Comparison of ENCODE assay signal across 13 cellular contexts in the genomic region with DNA sequence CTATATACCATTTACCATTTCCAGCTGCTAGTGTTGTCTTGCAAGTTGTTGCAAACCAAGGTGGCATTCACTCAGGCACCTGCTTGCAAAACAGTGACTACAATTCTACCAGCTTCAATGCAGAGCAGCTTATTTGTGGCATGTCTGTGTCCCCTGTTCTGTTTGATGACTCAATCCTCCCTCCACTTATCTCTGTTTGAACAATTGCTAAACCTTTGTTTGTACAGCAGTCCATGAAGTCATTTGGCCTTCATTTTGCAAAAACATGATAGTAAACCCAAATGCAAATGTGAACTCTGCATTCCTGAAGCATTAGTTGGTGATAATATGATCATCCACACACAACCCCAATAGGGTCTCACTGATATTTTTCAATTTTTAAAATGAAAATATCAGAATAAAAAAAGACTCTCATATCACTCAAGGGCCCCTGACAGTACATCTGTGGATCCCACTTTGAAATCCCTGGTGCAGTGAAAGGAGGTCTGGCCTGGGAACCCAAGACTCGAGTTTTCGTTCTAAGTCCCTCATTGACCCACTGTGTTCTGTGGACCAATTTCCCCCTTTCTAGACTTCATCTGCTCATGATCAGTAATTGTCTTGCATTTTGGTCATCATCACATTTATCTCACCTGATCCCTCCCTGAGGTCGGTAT.
DNase-seq lines count a peak whose midpoint lies in the region; ATAC-seq and TF ChIP-seq lines count a peak whose summit lies in the region.
"Had no signal": no experiment of that assay in that cellular context is flagged by ENCODE, and none has a peak within 500 bp of the region (broad histone marks: within the 10 kb centered on the region; RNA-seq: fewer than 3 reads in every experiment).

No MANE protein-coding gene starts in this region.

- no peaks in the 10 kb centered on the region for H3K36me3 Mint-ChIP-seq in CD4-positive, alpha-beta memory T cell
- no peaks in the 10 kb centered on the region for H3K36me3 Mint-ChIP-seq in activated naive CD8-positive, alpha-beta T cell treated with anti-CD3 and anti-CD28 coated beads, Interleukin-2, amount 50 U/mL, for 24 hours (ENCODE audit: low read depth)
- H3K36me3 Mint-ChIP-seq: activated naive CD4-positive, alpha-beta T cell treated with anti-CD3 and anti-CD28 coated beads, Interleukin-2, amount 50 U/mL, for 72 hours; CD8-positive, alpha-beta T cell had no signal

- H2AFZ ChIP-seq in fibroblast of lung (ENCODE audit: low read length) = no peak overlapping the region

- H3K4me3 ChIP-seq in left ventricle myocardium inferior (no peak overlapping the region), fibroblast of lung (replicated peaks in 1 of 4; ENCODE audit: control extremely low read depth in 1 of 4, insufficient read depth in 1 of 4, low read depth in 3 of 4, low read length in 4 of 4) (no peak overlapping the region)
- H3K4me3 ChIP-seq in CD4-positive, alpha-beta memory T cell (ENCODE audit: low read length in 2 of 2) = no peak overlapping the region
- H3K4me3 ChIP-seq: spleen, tibial artery had no signal

- H3K4me3 Mint-ChIP-seq in CD4-positive, alpha-beta memory T cell = no peak overlapping the region
- H3K4me3 Mint-ChIP-seq in activated naive CD8-positive, alpha-beta T cell treated with anti-CD3 and anti-CD28 coated beads, Interleukin-2, amount 50 U/mL, for 24 hours = no peak overlapping the region
- H3K4me3 Mint-ChIP-seq: CD8-positive, alpha-beta T cell had no signal

- H3K9me3 ChIP-seq in left ventricle myocardium inferior (replicated peaks) (no peaks in the 10 kb centered on the region), fibroblast of lung (ENCODE audit: control insufficient read depth, insufficient read depth, low read depth, low read length) (no peaks in the 10 kb centered on the region)
- no peaks in the 10 kb centered on the region for H3K9me3 ChIP-seq in CD4-positive, alpha-beta memory T cell (ENCODE audit: control insufficient read depth in 1 of 2, low read length in 2 of 2)
- H3K9me3 ChIP-seq: spleen, tibial artery had no signal

- H3K36me3 ChIP-seq in left ventricle myocardium inferior = no peaks in the 10 kb centered on the region
- no peaks in the 10 kb centered on the region for H3K36me3 ChIP-seq in fibroblast of lung (ENCODE audit: control insufficient read depth, insufficient read depth, low read length)
- no peaks in the 10 kb centered on the region for H3K36me3 ChIP-seq in CD4-positive, alpha-beta memory T cell (ENCODE audit: insufficient read depth, low read length)
- H3K36me3 ChIP-seq: spleen, tibial artery had no signal

- no peak overlapping the region for H3K27ac ChIP-seq in left ventricle myocardium inferior (replicated peaks)
- no peak overlapping the region for H3K27ac ChIP-seq in fibroblast of lung (ENCODE audit: insufficient read depth, low read length)
- no peak overlapping the region for H3K27ac ChIP-seq in CD4-positive, alpha-beta memory T cell (ENCODE audit: low read depth, low read length)
- H3K27ac ChIP-seq: spleen, tibial artery had no signal

- H3K4me1 Mint-ChIP-seq in CD4-positive, alpha-beta memory T cell = no peaks in the 10 kb centered on the region
- no peaks in the 10 kb centered on the region for H3K4me1 Mint-ChIP-seq in activated naive CD8-positive, alpha-beta T cell treated with anti-CD3 and anti-CD28 coated beads, Interleukin-2, amount 50 U/mL, for 24 hours

- peaks cover 11% of the 10 kb centered on the region for H3K27me3 ChIP-seq in left ventricle myocardium inferior (ENCODE audit: low read depth)
- H3K27me3 ChIP-seq in fibroblast of lung (ENCODE audit: control insufficient read depth, insufficient read depth, low read length) = no peaks in the 10 kb centered on the region
- no peaks in the 10 kb centered on the region for H3K27me3 ChIP-seq in CD4-positive, alpha-beta memory T cell (ENCODE audit: insufficient read depth, low read length)
- H3K27me3 ChIP-seq: spleen had no signal

- peak; percentile 60 for ATAC-seq in left ventricle myocardium superior
- no peak for ATAC-seq in HG02610 (IDR thresholded peaks at IDR 0.05; ENCODE audit: unreplicated experiment)
- ATAC-seq in activated naive CD8-positive, alpha-beta T cell treated with anti-CD3 and anti-CD28 coated beads, Interleukin-2, amount 50 U/mL, for 24 hours = no peak
- no peak for ATAC-seq in GM21619 (IDR thresholded peaks at IDR 0.05; ENCODE audit: unreplicated experiment)
- ATAC-seq: CD8-positive, alpha-beta T cell had no signal

- POLR2A ChIA-PET in CD4-positive, alpha-beta memory T cell (lab: Charles Lee; ENCODE audit: partially characterized antibody) = no interaction called here

- H3K9ac ChIP-seq in fibroblast of lung (ENCODE audit: insufficient read depth, low read length) = no peak overlapping the region

- no peaks in the 10 kb centered on the region for H4K20me1 ChIP-seq in fibroblast of lung (ENCODE audit: control insufficient read depth, extremely low read depth, insufficient read depth, low read length)

- H3K4me1 ChIP-seq in left ventricle myocardium inferior (no peaks in the 10 kb centered on the region), fibroblast of lung (ENCODE audit: control insufficient read depth, extremely low read depth, insufficient read depth, low read length) (peaks cover 9% of the 10 kb centered on the region)
- no peaks in the 10 kb centered on the region for H3K4me1 ChIP-seq in CD4-positive, alpha-beta memory T cell (ENCODE audit: insufficient read depth, low read length)
- H3K4me1 ChIP-seq: spleen, tibial artery had no signal

- no peaks in the 10 kb centered on the region for H3K9me3 Mint-ChIP-seq in CD4-positive, alpha-beta memory T cell
- H3K9me3 Mint-ChIP-seq in activated naive CD8-positive, alpha-beta T cell treated with anti-CD3 and anti-CD28 coated beads, Interleukin-2, amount 50 U/mL, for 24 hours = no peaks in the 10 kb centered on the region
- H3K9me3 Mint-ChIP-seq: activated naive CD4-positive, alpha-beta T cell treated with anti-CD3 and anti-CD28 coated beads, Interleukin-2, amount 50 U/mL, for 72 hours; CD8-positive, alpha-beta T cell had no signal

- TF ChIP-seq CTCF in left ventricle myocardium inferior (IDR thresholded peaks at IDR 0.05; ENCODE audit: borderline replicate concordance) = no peak
- TF ChIP-seq CTCF in fibroblast of lung (conservative IDR thresholded peaks at IDR 0.05 in 1 of 2, IDR thresholded peaks at IDR 0.05 in 1 of 2; ENCODE audit: low read depth in 1 of 2, low read length in 2 of 2) = no peak

- intact Hi-C loops in left ventricle myocardium superior (cut with micrococcal nuclease) (no loop called here), left ventricle myocardium inferior (cut with micrococcal nuclease) (no loop called here)
- intact Hi-C loops in CD4-positive, alpha-beta memory T cell (cut with micrococcal nuclease) = no loop called here

- H3K79me2 ChIP-seq in fibroblast of lung (ENCODE audit: control insufficient read depth, insufficient read depth, low read length) = no peaks in the 10 kb centered on the region

- H3K4me2 ChIP-seq in fibroblast of lung (ENCODE audit: extremely low read depth, insufficient read depth, low read length) = no peak overlapping the region

- H3K27me3 Mint-ChIP-seq in CD4-positive, alpha-beta memory T cell = peaks cover 13 to 30% of the 10 kb centered on the region in 2 donors
- H3K27me3 Mint-ChIP-seq in activated naive CD8-positive, alpha-beta T cell treated with anti-CD3 and anti-CD28 coated beads, Interleukin-2, amount 50 U/mL, for 24 hours = peaks cover 4% of the 10 kb centered on the region

- no peak overlapping the region for H3K27ac Mint-ChIP-seq in CD4-positive, alpha-beta memory T cell
- H3K27ac Mint-ChIP-seq in activated naive CD8-positive, alpha-beta T cell treated with anti-CD3 and anti-CD28 coated beads, Interleukin-2, amount 50 U/mL, for 24 hours = no peak overlapping the region
- H3K27ac Mint-ChIP-seq: activated naive CD4-positive, alpha-beta T cell treated with anti-CD3 and anti-CD28 coated beads, Interleukin-2, amount 50 U/mL, for 72 hours; CD8-positive, alpha-beta T cell had no signal

- CTCF ChIA-PET in CD4-positive, alpha-beta memory T cell (lab: Charles Lee; ENCODE audit: partially characterized antibody) = no interaction called here

- no peak for DNase-seq in left ventricle myocardium superior
- DNase-seq in left ventricle myocardium inferior = no peak
- DNase-seq in NCI-H526 (lab: John Stamatoyannopoulos, UW) = peak; percentile 74 to 75
- peak; percentile 52 to 93 for DNase-seq in fibroblast of lung (ENCODE audit: low read depth in 2 of 2)
- DNase-seq in CD4-positive, alpha-beta memory T cell = no peak
- DNase-seq in activated naive CD8-positive, alpha-beta T cell treated with anti-CD3 and anti-CD28 coated beads, Interleukin-2, amount 50 U/mL, for 24 hours = no peak
- DNase-seq: CD8-positive, alpha-beta T cell; spleen; SW 1271 had no signal

Comparison
In these comparisons a context has a peak if more than half of its experiments do, and no peak if none do; other contexts are left out.
1. DNase-seq: peak in NCI-H526 (2 of 2) and fibroblast of lung (2 of 2); none in left ventricle myocardium superior (single experiment), left ventricle myocardium inferior (single experiment), CD4-positive, alpha-beta memory T cell (0 of 5) and activated naive CD8-positive, alpha-beta T cell treated with anti-CD3 and anti-CD28 coated beads, Interleukin-2, amount 50 U/mL, for 24 hours (single experiment).